ENCODE assay signal across 11 cellular contexts in genomic region chr4:84032372-84032771, GRCh38.
A peak's percentile ranks its signal among the peaks of the same experiment; 100 is the strongest.
DNase-seq lines count a peak whose midpoint lies in the region; ATAC-seq and TF ChIP-seq lines count a peak whose summit lies in the region.
"Had no signal": no experiment of that assay in that cellular context is flagged by ENCODE, and none has a peak within 500 bp of the region (broad histone marks: within the 10 kb centered on the region; RNA-seq: fewer than 3 reads in every experiment).

No MANE protein-coding gene starts in this region.

- H3K27ac Mint-ChIP-seq in osteocyte (ENCODE audit: unreplicated experiment): no peak overlapping the region
- H3K27ac Mint-ChIP-seq: H9; T-helper 2 cell treated with Interferon-gamma antibody and Interleukin-4, amounts not matched to agents 5 μg/mL and 100 μg/mL, for 36 hours had no signal

- peaks cover 4% of the 10 kb centered on the region for H3K27me3 Mint-ChIP-seq in osteocyte (ENCODE audit: unreplicated experiment)

- ATAC-seq in GM18502 (IDR thresholded peaks at IDR 0.05; ENCODE audit: poor library complexity, unreplicated experiment): peak; percentile 81
- peak; percentile 82 for ATAC-seq in GM21390 (IDR thresholded peaks at IDR 0.05; ENCODE audit: unreplicated experiment)
- ATAC-seq in HG03039 (IDR thresholded peaks at IDR 0.05; ENCODE audit: unreplicated experiment): peak; percentile 74
- ATAC-seq: sciatic nerve had no signal

- no peak overlapping the region for H3K4me3 Mint-ChIP-seq in osteocyte (ENCODE audit: unreplicated experiment)
- H3K4me3 Mint-ChIP-seq: H9; T-helper 2 cell treated with Interferon-gamma antibody and Interleukin-4, amounts not matched to agents 5 μg/mL and 100 μg/mL, for 36 hours had no signal

- H3K4me1 Mint-ChIP-seq in osteocyte (ENCODE audit: unreplicated experiment): no peaks in the 10 kb centered on the region
- H3K4me1 Mint-ChIP-seq: H9 had no signal

- DNase-seq in NCI-H2171 (lab: John Stamatoyannopoulos, UW) (peak; percentile 13), osteocyte (ENCODE audit: extremely low spot score, unreplicated experiment) (no peak), activated gamma-delta T cell treated with Interleukin-2 at 50 U/mL for 16 hours (no peak), SIG-M5 (lab: John Stamatoyannopoulos, UW) (no peak), NCI-H345 (lab: John Stamatoyannopoulos, UW) (no peak)
- DNase-seq: H9 had no signal

- no peak for TF ChIP-seq CTCF in osteocyte (IDR thresholded peaks at IDR 0.05)

- H3K36me3 Mint-ChIP-seq in osteocyte (ENCODE audit: unreplicated experiment): no peaks in the 10 kb centered on the region

- no peaks in the 10 kb centered on the region for H3K9me3 Mint-ChIP-seq in osteocyte (ENCODE audit: unreplicated experiment)
- H3K9me3 Mint-ChIP-seq: T-helper 2 cell treated with Interferon-gamma antibody and Interleukin-4, amounts not matched to agents 5 μg/mL and 100 μg/mL, for 36 hours had no signal
